ENCODE assay signal across 8 cellular contexts in the genomic region with DNA sequence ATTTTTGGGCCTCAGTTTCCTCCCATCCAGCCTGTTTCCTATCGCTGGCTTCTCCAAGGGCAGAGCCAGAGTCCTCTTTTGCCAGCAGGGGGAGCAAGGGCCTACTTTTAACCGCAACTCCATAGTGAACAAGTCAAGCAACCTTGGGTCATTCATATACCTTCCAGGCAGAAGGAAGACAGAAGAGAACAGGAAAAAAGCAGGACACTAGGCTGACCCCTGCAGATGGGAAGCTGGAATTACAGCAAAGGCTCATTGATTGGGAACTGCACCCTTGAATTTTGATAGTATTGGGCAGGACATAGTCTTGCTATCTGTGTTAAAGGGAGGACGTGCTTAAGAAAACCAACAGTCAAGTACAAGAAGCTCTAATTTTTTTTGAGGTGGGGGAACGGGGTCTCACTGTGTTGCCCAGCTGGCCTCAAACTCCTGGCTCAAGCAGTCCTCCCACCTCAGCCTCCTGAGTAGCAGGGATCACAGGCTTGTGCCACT. TPM values are rescaled to one million over a fixed set of nuclear protein-coding genes. Genes with fewer than 3 reads are reported as not detected.
DNase-seq lines count a peak whose midpoint lies in the region; ATAC-seq and TF ChIP-seq lines count a peak whose summit lies in the region.

No MANE protein-coding gene starts in this region.

- H4K20me1 ChIP-seq in Loucy (ENCODE audit: insufficient read depth, low read length, poor library complexity, severe bottlenecking), result peaks cover 4% of the 10 kb centered on the region

- H3K9me3 ChIP-seq in Loucy (ENCODE audit: insufficient read depth, low read depth, low read length) (no peaks in the 10 kb centered on the region), Panc1 (ENCODE audit: control insufficient read depth, insufficient read depth, low read depth, low read length) (no peaks in the 10 kb centered on the region), ovary (no peaks in the 10 kb centered on the region), aorta (ENCODE audit: control insufficient read depth, low read length) (no peaks in the 10 kb centered on the region)

- H3K27me3 ChIP-seq in Loucy (ENCODE audit: insufficient read depth, low read length, poor library complexity, severe bottlenecking) (no peaks in the 10 kb centered on the region), Panc1 (ENCODE audit: control insufficient read depth, insufficient read depth, low read length) (no peaks in the 10 kb centered on the region), ovary (no peaks in the 10 kb centered on the region), aorta (ENCODE audit: control insufficient read depth in 1 of 2, insufficient read depth in 2 of 2, low read length in 1 of 2) (no peaks in the 10 kb centered on the region)

- in situ Hi-C loops in Panc1 (cut with HindIII; ENCODE audit: low pct_unique_long_range_greater_than_20kb, low sequenced_read_pairs), result no loop called here

- H3K36me3 ChIP-seq in Loucy (ENCODE audit: insufficient read depth, low read length), result peaks cover 18% of the 10 kb centered on the region; the same call in 1 of the 2 replicates
- no peaks in the 10 kb centered on the region for H3K36me3 ChIP-seq in Panc1 (ENCODE audit: control insufficient read depth, insufficient read depth, low read length)
- H3K36me3 ChIP-seq in ovary, result no peaks in the 10 kb centered on the region
- peaks cover 0 to 3% of the 10 kb centered on the region in 2 donors for H3K36me3 ChIP-seq in aorta (ENCODE audit: control insufficient read depth in 1 of 2, insufficient read depth in 2 of 2, low read length in 1 of 2)

- H3K27ac ChIP-seq in Panc1 (ENCODE audit: low read length) (no peak overlapping the region), ovary (no peak overlapping the region), aorta (ENCODE audit: low read depth in 1 of 2, low read length in 2 of 2) (no peak overlapping the region)

- whole genome bisulfite sequencing in ovary, 3 donors, result 45 to 50% (median 47%) methylated on average over 4 of the region's 4 CpGs
- WGBS in aorta, 2 donors, result 37 to 38% methylated on average over 4 of the region's 4 CpGs

- POLR2A ChIA-PET in Panc1 (lab: Charles Lee), result no interaction called here

- H3K4me1 ChIP-seq in Loucy (ENCODE audit: insufficient read depth, low read length, poor library complexity, severe bottlenecking) (no peaks in the 10 kb centered on the region), Panc1 (ENCODE audit: control insufficient read depth, insufficient read depth, low read length) (peaks cover 4% of the 10 kb centered on the region), ovary (ENCODE audit: insufficient read depth) (peaks cover 10% of the 10 kb centered on the region), aorta (ENCODE audit: control insufficient read depth in 1 of 2, insufficient read depth in 2 of 2, low read length in 2 of 2) (no peaks in the 10 kb centered on the region)

- H3F3A ChIP-seq in Loucy (ENCODE audit: low read depth), result no peaks in the 10 kb centered on the region

- BruUV-seq in Panc1 (replicated peaks; lab: Mats Ljungman, UMichigan), result no TSS peak

- CTCF ChIA-PET in Panc1 (lab: Charles Lee), result interaction anchor here (0.6 to 1.4 kb wide), 5 partner anchors 11 to 179 kb away, joined by 3 to 10 read pairs (median 3); no protein-coding TSS in a partner anchor

- DNase-seq in DMS153 treated with DMSO at 0.1 percent for 48 hours (lab: John Stamatoyannopoulos, UW; ENCODE audit: unreplicated experiment) (peak; percentile 70), Panc1 (ENCODE audit: low read depth, low spot score) (peak; percentile 61), foreskin fibroblast (peak; percentile 72 to 87), ovary (peak in 4 of 5 donors; percentile 62 to 72 (median 66)), aorta (peak; percentile 76 to 82)
- DNase-seq in activated T-helper 1 cell treated with anti-CD3 and anti-CD28 coated beads, Interleukin-2, amount 50 U/mL, for 16 hours (ENCODE audit: low read depth in 1 of 2, low spot score in 1 of 2), result peak; percentile 11 to 19

- TF ChIP-seq POLR2A in ovary (IDR thresholded peaks at IDR 0.05), result no peak

- H3K9me2 ChIP-seq in Loucy (replicated peaks; ENCODE audit: low read depth, low read length), result no peaks in the 10 kb centered on the region

- peak; percentile 68 for TF ChIP-seq CTCF in Loucy (conservative IDR thresholded peaks at IDR 0.05; ENCODE audit: low read length)
- peak; percentile 92 for TF ChIP-seq CTCF in Panc1 (IDR thresholded peaks at IDR 0.05)
- TF ChIP-seq CTCF in foreskin fibroblast (IDR thresholded peaks at IDR 0.05; ENCODE audit: low read depth, low read length), result peak; percentile 97
- peak; percentile 33 to 74 (median 68) for TF ChIP-seq CTCF in ovary (IDR thresholded peaks at IDR 0.05)

- TF ChIP-seq EP300 in ovary (IDR thresholded peaks at IDR 0.05), result no peak

- H3K9ac ChIP-seq in Loucy (ENCODE audit: low read depth, low read length, poor library complexity, severe bottlenecking), result no peak overlapping the region

- ATAC-seq in Panc1, result peak; percentile 96
- peak; percentile 54 for ATAC-seq in aorta (ENCODE audit: low FRiP score)
- no peak for ATAC-seq in GM21528 (IDR thresholded peaks at IDR 0.05; ENCODE audit: low FRiP score, unreplicated experiment)

- H3K79me2 ChIP-seq in Loucy (ENCODE audit: insufficient read depth, low read length), result no peaks in the 10 kb centered on the region

- H3K4me2 ChIP-seq in Loucy (ENCODE audit: low read depth, low read length, poor library complexity, severe bottlenecking), result no peak overlapping the region

- H3K4me3 ChIP-seq in Loucy (ENCODE audit: low read length, poor library complexity, severe bottlenecking) (no peak overlapping the region), Panc1 (ENCODE audit: low read depth in 2 of 2, low read length in 2 of 2) (no peak overlapping the region), foreskin fibroblast (ENCODE audit: low read depth in 1 of 2, low read length in 2 of 2) (peak overlapping the region in 1 of 2 donors; percentile 34), ovary (no peak overlapping the region), aorta (ENCODE audit: low read length in 2 of 2) (no peak overlapping the region)

- H2AFZ ChIP-seq in Loucy (ENCODE audit: low read length), result no peak overlapping the region

- intact Hi-C loops in Panc1 (cut with micrococcal nuclease; ENCODE audit: unreplicated experiment) (loop anchor here (5.0 kb wide), 1 partner anchor 159 kb away; no protein-coding TSS in a partner anchor), ovary (cut with DNase I) (loop anchor here in 3 of 4 donors (5.0 to 10.0 kb wide), 5 partner anchors 76 to 402 kb away; no protein-coding TSS in a partner anchor), aorta (cut with DNase I) (loop anchor here (2.0 to 5.0 kb wide), 2 partner anchors 74 to 76 kb away; no protein-coding TSS in a partner anchor)

RNA-seq across cellular contexts. Expression of a gene that starts 30.1 kb away (rescaled TPM):
- total RNA-seq in Panc1 (2021; ENCODE audit: unreplicated experiment) (not detected), ovary (not detected), aorta (not detected)
- 0.13 TPM for polyA plus RNA-seq in Panc1 (2012; ENCODE audit: insufficient read length)
- polyA plus RNA-seq in ovary (not detected), aorta (not detected)

RNA-seq across cellular contexts. Expression of a gene that starts 31.5 kb away (rescaled TPM):
- total RNA-seq in Panc1 (2021; ENCODE audit: unreplicated experiment) (48.4 TPM), ovary (100 to 1,000 TPM in 3 of 7 donors, 10 to 100 TPM in 4; 39.4 to 112 (median 92.5) TPM), aorta (10 to 100 TPM; 91.7 to 98.7 TPM)
- polyA plus RNA-seq in Panc1 (2012; ENCODE audit: insufficient read length), result 32.8 TPM
- polyA plus RNA-seq in ovary (10 to 100 TPM; 49.1 to 56.9 TPM), aorta (10 to 100 TPM; 12.8 to 38.5 TPM)

Comparison
In these comparisons a context has a peak if more than half of its experiments do, and no peak if none do; other contexts are left out.
1. DNase-seq: peak in every context shown above with its lines; median percentile 80 in foreskin fibroblast; 79 in aorta; 70 in DMS153 treated with DMSO at 0.1 percent for 48 hours; 66 in ovary; 61 in Panc1; 15 in activated T-helper 1 cell treated with anti-CD3 and anti-CD28 coated beads, Interleukin-2, amount 50 U/mL, for 16 hours.